24 cellular contexts compared by ENCODE assay signal in genomic region chr1:169574336-169574735, GRCh38. TPM values are rescaled to one million over a fixed set of nuclear protein-coding genes. Genes with fewer than 3 reads are reported as not detected.
"Had no signal": no experiment of that assay in that cellular context is flagged by ENCODE, and none has a peak within 500 bp of the region (broad histone marks: within the 10 kb centered on the region; RNA-seq: fewer than 3 reads in every experiment).

No MANE protein-coding gene starts in this region.

- H3K36me3 ChIP-seq: breast epithelium, esophagus squamous epithelium, stomach, upper lobe of left lung, WERI-Rb-1 had no signal

- H3K27me3 ChIP-seq: breast epithelium, stomach, upper lobe of left lung had no signal

- H3K4me3 ChIP-seq: breast epithelium, esophagus squamous epithelium, lung, stomach, upper lobe of left lung had no signal

- H3K4me1 ChIP-seq: breast epithelium, esophagus squamous epithelium, upper lobe of left lung had no signal

- ATAC-seq: activated T-cell treated with anti-CD3 and anti-CD28 coated beads, Interleukin-2, amount 50 U/mL, for 72 hours; SK-N-SH treated with all-trans-retinoic acid at 6 μM for 48 hours; T-cell had no signal

- H3K4me3 Mint-ChIP-seq: activated T-cell treated with anti-CD3 and anti-CD28 coated beads, Interleukin-2, amount 50 U/mL, for 72 hours; mesothelial cell of epicardium; T-cell had no signal

- H3K27ac Mint-ChIP-seq: mesothelial cell of epicardium, T-cell had no signal

- H3K27ac ChIP-seq: breast epithelium, esophagus squamous epithelium, stomach, upper lobe of left lung, WERI-Rb-1 had no signal

- H3K9me3 ChIP-seq: breast epithelium, esophagus squamous epithelium, stomach, upper lobe of left lung had no signal

- DNase-seq: activated CD4-positive, alpha-beta T cell treated with anti-CD3 and anti-CD28 coated beads for 1 hour; activated CD8-positive, alpha-beta memory T cell treated with anti-CD3 and anti-CD28 coated beads for 24 hours; activated CD8-positive, alpha-beta memory T cell treated with anti-CD3 and anti-CD28 coated beads, Interleukin-2, amount 50 U/mL, for 48 hours; activated effector memory CD4-positive, alpha-beta T cell treated with anti-CD3 and anti-CD28 coated beads, Interleukin-2, amount 50 U/mL, for 16 hours; activated naive CD4-positive, alpha-beta T cell treated with anti-CD3 and anti-CD28 coated beads, Interleukin-2, amount 50 U/mL, for 16 hours; activated T-cell treated with anti-CD3 and anti-CD28 coated beads, Interleukin-2, amount 50 U/mL, for 72 hours; cerebellar nuclear complex; effector CD8-positive, alpha-beta T cell; esophagus squamous epithelium; occipital lobe; posterior cingulate gyrus; retina; stimulated activated CD4-positive, alpha-beta T cell treated with anti-CD3 and anti-CD28 coated beads, Interleukin-2, amount 100 ng/mL, for 48 hours; stomach; T-cell; T1000; WERI-Rb-1 had no signal

- H3K36me3 Mint-ChIP-seq: mesothelial cell of epicardium had no signal

RNA-seq across cellular contexts. Expression of gene F5, which starts 11.9 kb away (rescaled TPM):
- total RNA-seq: myocyte had no signal

RNA-seq across cellular contexts. Expression of gene SELP, which starts 55.6 kb away (rescaled TPM):
- total RNA-seq: astrocyte, myocyte had no signal
